In genomic region chrX:55160685-55161552, GRCh38 we compare ENCODE assay signal across 1 cellular context.
TF ChIP-seq lines count a peak whose summit lies in the region.

No MANE protein-coding gene starts in this region.

TF ChIP-seq in HepG2, 621 proteins besides CTCF, POLR2A, EP300 and RAD21 (continued from another document and continues in another):
- TF ChIP-seq AHDC1 (CRISPR knock-in tag; IDR thresholded peaks at IDR 0.05; ENCODE audit: borderline replicate concordance): no peak
- TF ChIP-seq ZFAT (CRISPR knock-in tag; conservative IDR thresholded peaks at IDR 0.05): no peak
- no peak for TF ChIP-seq REPIN1 (CRISPR knock-in tag; IDR thresholded peaks at IDR 0.05; ENCODE audit: borderline replicate concordance, low read depth)
- no peak for TF ChIP-seq CSRNP2 (CRISPR knock-in tag; conservative IDR thresholded peaks at IDR 0.05; ENCODE audit: low read depth)
- TF ChIP-seq TEF (CRISPR knock-in tag; IDR thresholded peaks at IDR 0.05): no peak
- TF ChIP-seq MXD4 (CRISPR knock-in tag; IDR thresholded peaks at IDR 0.05): no peak
- TF ChIP-seq EHMT2 (IDR thresholded peaks at IDR 0.05; ENCODE audit: borderline replicate concordance, low read depth, low read length): no peak
- TF ChIP-seq DPF2 (CRISPR knock-in tag; IDR thresholded peaks at IDR 0.05; ENCODE audit: borderline replicate concordance, low read depth): no peak
- no peak for TF ChIP-seq ZNF296 (CRISPR knock-in tag; conservative IDR thresholded peaks at IDR 0.05)
- TF ChIP-seq ATF6 (CRISPR knock-in tag; conservative IDR thresholded peaks at IDR 0.05): no peak
- TF ChIP-seq ZNF563 (CRISPR knock-in tag; IDR thresholded peaks at IDR 0.05): peak; percentile 28; the same call in 1 of the 2 replicates
- no peak for TF ChIP-seq PREB (CRISPR knock-in tag; IDR thresholded peaks at IDR 0.05)
- TF ChIP-seq MXD1 (CRISPR knock-in tag; IDR thresholded peaks at IDR 0.05): 0 out of 2 replicates have a peak, but pooled peaks have one; percentile 41
- TF ChIP-seq KLF6 (CRISPR knock-in tag; IDR thresholded peaks at IDR 0.05): no peak
- peak; percentile 64; the same call in 1 of the 2 replicates for TF ChIP-seq WIZ (CRISPR knock-in tag; IDR thresholded peaks at IDR 0.05)
- TF ChIP-seq EED (CRISPR knock-in tag; IDR thresholded peaks at IDR 0.05): no peak
- peak; percentile 80 for TF ChIP-seq RFX5 (IDR thresholded peaks at IDR 0.05; ENCODE audit: low read depth, low read length)
- no peak for TF ChIP-seq FOXO1 (CRISPR knock-in tag; IDR thresholded peaks at IDR 0.05)
- TF ChIP-seq SNAI1 (CRISPR knock-in tag; IDR thresholded peaks at IDR 0.05; ENCODE audit: borderline replicate concordance): no peak
- no peak for TF ChIP-seq ZNF569 (CRISPR knock-in tag; IDR thresholded peaks at IDR 0.05; ENCODE audit: borderline replicate concordance)
- no peak for TF ChIP-seq ZNF589 (CRISPR knock-in tag; conservative IDR thresholded peaks at IDR 0.05)
- TF ChIP-seq ZNF740 (CRISPR knock-in tag; IDR thresholded peaks at IDR 0.05): no peak
- no peak for TF ChIP-seq BORCS8-MEF2B (CRISPR knock-in tag; IDR thresholded peaks at IDR 0.05)
- no peak for TF ChIP-seq ZNF101 (CRISPR knock-in tag; IDR thresholded peaks at IDR 0.05; ENCODE audit: borderline replicate concordance, low read depth)
- no peak for TF ChIP-seq MTERF4 (CRISPR knock-in tag; IDR thresholded peaks at IDR 0.05)
- 0 out of 2 replicates have a peak, but pooled peaks have one; percentile 28 for TF ChIP-seq DZIP1 (CRISPR knock-in tag; IDR thresholded peaks at IDR 0.05)
- no peak for TF ChIP-seq TERF1 (CRISPR knock-in tag; IDR thresholded peaks at IDR 0.05)
- no peak for TF ChIP-seq ZNF234 (CRISPR knock-in tag; conservative IDR thresholded peaks at IDR 0.05)
- no peak for TF ChIP-seq ZNF432 (CRISPR knock-in tag; IDR thresholded peaks at IDR 0.05; ENCODE audit: borderline replicate concordance)
- TF ChIP-seq ZNF720 (CRISPR knock-in tag; IDR thresholded peaks at IDR 0.05): no peak
- TF ChIP-seq FIP1L1 (IDR thresholded peaks at IDR 0.05; ENCODE audit: borderline replicate concordance, insufficient read depth, low read depth, low read length): no peak
- no peak for TF ChIP-seq ZNF512 (CRISPR knock-in tag; IDR thresholded peaks at IDR 0.05)
- no peak for TF ChIP-seq NKX3-1 (CRISPR knock-in tag; IDR thresholded peaks at IDR 0.05)
- TF ChIP-seq ZNF136 (CRISPR knock-in tag; IDR thresholded peaks at IDR 0.05; ENCODE audit: low read depth): no peak
- TF ChIP-seq ZNF451 (CRISPR knock-in tag; IDR thresholded peaks at IDR 0.05): no peak
- no peak for TF ChIP-seq ZNF619 (CRISPR knock-in tag; IDR thresholded peaks at IDR 0.05)
- TF ChIP-seq SETDB1 (CRISPR knock-in tag; IDR thresholded peaks at IDR 0.05; ENCODE audit: borderline replicate concordance): no peak
- TF ChIP-seq RXRB (CRISPR knock-in tag; IDR thresholded peaks at IDR 0.05; ENCODE audit: borderline replicate concordance): no peak
- TF ChIP-seq MIER3 (CRISPR knock-in tag; IDR thresholded peaks at IDR 0.05; ENCODE audit: borderline replicate concordance): no peak
